Comparison of ENCODE assay signal across 8 cellular contexts in genomic region chr2:72605836-72606442, GRCh38.
DNase-seq lines count a peak whose midpoint lies in the region; ATAC-seq and TF ChIP-seq lines count a peak whose summit lies in the region.

No MANE protein-coding gene starts in this region.

- ATAC-seq in Right ventricle myocardium inferior: no peak
- ATAC-seq in upper lobe of left lung (ENCODE audit: low FRiP score in 2 of 2): no peak
- ATAC-seq in HG03469 (IDR thresholded peaks at IDR 0.05; ENCODE audit: unreplicated experiment): no peak

- no peaks in the 10 kb centered on the region for H4K20me1 ChIP-seq in fibroblast of lung (ENCODE audit: control insufficient read depth, extremely low read depth, insufficient read depth, low read length)

- no peaks in the 10 kb centered on the region for H3K9me3 ChIP-seq in cardiac muscle cell (ENCODE audit: low read depth)
- no peaks in the 10 kb centered on the region for H3K9me3 ChIP-seq in fibroblast of lung (ENCODE audit: control insufficient read depth, insufficient read depth, low read depth, low read length)
- no peaks in the 10 kb centered on the region for H3K9me3 ChIP-seq in upper lobe of left lung
- H3K9me3 ChIP-seq in vagina: no peaks in the 10 kb centered on the region

- DNase-seq in cardiac muscle cell (ENCODE audit: low read depth in 1 of 2, low spot score in 1 of 2) (peak; percentile 12 to 40), Right ventricle myocardium inferior (ENCODE audit: missing footprints) (no peak), NCI-H748 treated with DMSO at 0.1 percent for 48 hours (lab: John Stamatoyannopoulos, UW) (peak; percentile 0), fibroblast of lung (ENCODE audit: low read depth in 2 of 2) (peak in 1 of 2 donors; percentile 47), upper lobe of left lung (no peak), vagina (ENCODE audit: extremely low spot score in 2 of 2) (no peak), activated gamma-delta T cell treated with Interleukin-2 at 50 U/mL for 16 hours (no peak)

- H3K4me1 ChIP-seq in cardiac muscle cell (ENCODE audit: low read depth) (peaks cover 13% of the 10 kb centered on the region), fibroblast of lung (ENCODE audit: control insufficient read depth, extremely low read depth, insufficient read depth, low read length) (no peaks in the 10 kb centered on the region), upper lobe of left lung (no peaks in the 10 kb centered on the region), vagina (no peaks in the 10 kb centered on the region)

- TF ChIP-seq EP300 in upper lobe of left lung (IDR thresholded peaks at IDR 0.05): no peak

- H3K4me2 ChIP-seq in fibroblast of lung (ENCODE audit: extremely low read depth, insufficient read depth, low read length): no peak overlapping the region

- H3K36me3 ChIP-seq in cardiac muscle cell: no peaks in the 10 kb centered on the region
- H3K36me3 ChIP-seq in fibroblast of lung (ENCODE audit: control insufficient read depth, insufficient read depth, low read length): no peaks in the 10 kb centered on the region
- no peaks in the 10 kb centered on the region for H3K36me3 ChIP-seq in upper lobe of left lung
- H3K36me3 ChIP-seq in vagina: no peaks in the 10 kb centered on the region

- intact Hi-C loops in Right ventricle myocardium inferior (cut with DNase I) (no loop called here), vagina (cut with DNase I) (no loop called here)

- no peaks in the 10 kb centered on the region for H3K27me3 ChIP-seq in cardiac muscle cell
- no peaks in the 10 kb centered on the region for H3K27me3 ChIP-seq in fibroblast of lung (ENCODE audit: control insufficient read depth, insufficient read depth, low read length)
- H3K27me3 ChIP-seq in upper lobe of left lung: no peaks in the 10 kb centered on the region
- H3K27me3 ChIP-seq in vagina: no peaks in the 10 kb centered on the region

- H3K4me3 ChIP-seq in cardiac muscle cell (no peak overlapping the region), fibroblast of lung (replicated peaks in 1 of 4; ENCODE audit: control extremely low read depth in 1 of 4, insufficient read depth in 1 of 4, low read depth in 3 of 4, low read length in 4 of 4) (no peak overlapping the region), upper lobe of left lung (no peak overlapping the region), vagina (no peak overlapping the region)

- peak; percentile 71 for TF ChIP-seq CTCF in cardiac muscle cell (IDR thresholded peaks at IDR 0.05; ENCODE audit: low read depth, low read length)
- peak; percentile 31 to 73 for TF ChIP-seq CTCF in fibroblast of lung (conservative IDR thresholded peaks at IDR 0.05 in 1 of 2, IDR thresholded peaks at IDR 0.05 in 1 of 2; ENCODE audit: low read depth in 1 of 2, low read length in 2 of 2)
- peak in 5 of 6 experiments; percentile 32 to 56 (median 37) for TF ChIP-seq CTCF in upper lobe of left lung (IDR thresholded peaks at IDR 0.05)
- TF ChIP-seq CTCF in vagina (IDR thresholded peaks at IDR 0.05): peak in 1 of 3 experiments; percentile 14

- no peak for TF ChIP-seq POLR2A in upper lobe of left lung (IDR thresholded peaks at IDR 0.05)
- no peak for TF ChIP-seq POLR2A in vagina (IDR thresholded peaks at IDR 0.05)

- 75 to 78% methylated on average over 3 of the region's 3 CpGs for WGBS in upper lobe of left lung, 2 donors

- H3K9ac ChIP-seq in fibroblast of lung (ENCODE audit: insufficient read depth, low read length): no peak overlapping the region

- no peak overlapping the region for H2AFZ ChIP-seq in fibroblast of lung (ENCODE audit: low read length)

- H3K27ac ChIP-seq in cardiac muscle cell (no peak overlapping the region), fibroblast of lung (ENCODE audit: insufficient read depth, low read length) (no peak overlapping the region), upper lobe of left lung (no peak overlapping the region), vagina (no peak overlapping the region)

- no peaks in the 10 kb centered on the region for H3K79me2 ChIP-seq in fibroblast of lung (ENCODE audit: control insufficient read depth, insufficient read depth, low read length)

Comparison
In these comparisons a context has a peak if more than half of its experiments do, and no peak if none do; other contexts are left out.
1. DNase-seq: peak in cardiac muscle cell (2 of 2) and NCI-H748 treated with DMSO at 0.1 percent for 48 hours (single experiment); none in Right ventricle myocardium inferior (single experiment), upper lobe of left lung (0 of 2), vagina (0 of 2) and activated gamma-delta T cell treated with Interleukin-2 at 50 U/mL for 16 hours (single experiment).